In genomic region chr17:47193931-47194481, GRCh38 we compare ENCODE assay signal across 22 cellular contexts. TPM values are rescaled to one million over a fixed set of nuclear protein-coding genes. Genes with fewer than 3 reads are reported as not detected.
DNase-seq lines count a peak whose midpoint lies in the region; ATAC-seq, FAIRE-seq and TF ChIP-seq lines count a peak whose summit lies in the region.
"Had no signal": no experiment of that assay in that cellular context is flagged by ENCODE, and none has a peak within 500 bp of the region (broad histone marks: within the 10 kb centered on the region; RNA-seq: fewer than 3 reads in every experiment).

No MANE protein-coding gene starts in this region.

- no peak overlapping the region for H3K4me3 Mint-ChIP-seq in natural killer cell treated with Interleukin-12 subunit alpha and Interleukin-12 subunit beta and Interleukin-15 and Interleukin-18, amount 100 ng/mL, for 72 hours
- no peak overlapping the region for H3K4me3 Mint-ChIP-seq in natural killer cell
- H3K4me3 Mint-ChIP-seq: CD8-positive, alpha-beta T cell; GM23338; HFFc6 had no signal

- H3K9ac ChIP-seq in K562 (ENCODE audit: insufficient read depth in 1 of 2, low read depth in 2 of 2, low read length in 2 of 2): no peak overlapping the region
- H3K9ac ChIP-seq in trophoblast cell (ENCODE audit: low read length): no peak overlapping the region

- H2BK5ac ChIP-seq in trophoblast cell (ENCODE audit: low read depth, low read length, poor library complexity): no peak overlapping the region

- no peaks in the 10 kb centered on the region for H3K36me3 ChIP-seq in K562 (ENCODE audit: control insufficient read depth, insufficient read depth, low read length)
- no peaks in the 10 kb centered on the region for H3K36me3 ChIP-seq in trophoblast cell (ENCODE audit: control insufficient read depth in 1 of 2, insufficient read depth in 2 of 2, low read length in 2 of 2)

- H3K27me3 Mint-ChIP-seq in natural killer cell treated with Interleukin-12 subunit alpha and Interleukin-12 subunit beta and Interleukin-15 and Interleukin-18, amount 100 ng/mL, for 72 hours: no peaks in the 10 kb centered on the region
- peaks cover 0 to 2% of the 10 kb centered on the region in 2 donors for H3K27me3 Mint-ChIP-seq in natural killer cell (ENCODE audit: low read depth in 2 of 2)

- peaks cover 32 to 33% of the 10 kb centered on the region in 2 donors for H3K4me1 Mint-ChIP-seq in natural killer cell treated with Interleukin-12 subunit alpha and Interleukin-12 subunit beta and Interleukin-15 and Interleukin-18, amount 100 ng/mL, for 72 hours (ENCODE audit: low read depth in 2 of 2)
- peaks cover 26 to 31% of the 10 kb centered on the region in 2 donors for H3K4me1 Mint-ChIP-seq in natural killer cell

- no peak overlapping the region for H3K4me3 ChIP-seq in K562
- no peak overlapping the region for H3K4me3 ChIP-seq in trophoblast cell (ENCODE audit: low read depth, low read length)
- H3K4me3 ChIP-seq: A549, GM23338 had no signal

- H3K27me3 ChIP-seq in K562 (ENCODE audit: control insufficient read depth in 2 of 2, insufficient read depth in 2 of 2, low read length in 2 of 2) (no peaks in the 10 kb centered on the region), trophoblast cell (ENCODE audit: insufficient read depth, low read length) (no peaks in the 10 kb centered on the region)

- no peak overlapping the region for H4K12ac ChIP-seq in trophoblast cell (ENCODE audit: low read depth, low read length)

- TF ChIP-seq EP300 in K562 (IDR thresholded peaks at IDR 0.05; ENCODE audit: low read length): no peak

- no peak for TF ChIP-seq CTCF in natural killer cell (IDR thresholded peaks at IDR 0.05)
- TF ChIP-seq CTCF in K562 (IDR thresholded peaks at IDR 0.05 in 2 of 3, conservative IDR thresholded peaks at IDR 0.05 in 1 of 3; ENCODE audit: insufficient read depth in 2 of 3, low read depth in 1 of 3, low read length in 3 of 3): no peak

- TF ChIP-seq RAD21 in K562 (CRISPR knock-in tag; conservative IDR thresholded peaks at IDR 0.05 in 1 of 2, IDR thresholded peaks at IDR 0.05 in 1 of 2): no peak

- 71% methylated on average over 4 of the region's 4 CpGs for WGBS in K562 (ENCODE audit: insufficient coverage, low coverage, missing lambda C conversion rate)
- no CpG with 5 or more reads among the region's 4 CpGs for WGBS in trophoblast cell (ENCODE audit: extremely low coverage, insufficient coverage, insufficient read length)

- ATAC-seq in natural killer cell treated with Interleukin-12 subunit alpha and Interleukin-12 subunit beta and Interleukin-15 and Interleukin-18, amount 100 ng/mL, for 72 hours: no peak
- ATAC-seq in natural killer cell (no peak), K562 (no peak), HG03175 (IDR thresholded peaks at IDR 0.05; ENCODE audit: unreplicated experiment) (no peak)
- ATAC-seq: A549; CD8-positive, alpha-beta T cell; GM23338 had no signal

- no peak overlapping the region for H4K8ac ChIP-seq in trophoblast cell (ENCODE audit: low read depth, low read length)

- H3K36me3 Mint-ChIP-seq in natural killer cell treated with Interleukin-12 subunit alpha and Interleukin-12 subunit beta and Interleukin-15 and Interleukin-18, amount 100 ng/mL, for 72 hours: no peaks in the 10 kb centered on the region
- no peaks in the 10 kb centered on the region for H3K36me3 Mint-ChIP-seq in natural killer cell

- no peak overlapping the region for H3K18ac ChIP-seq in trophoblast cell (ENCODE audit: low read length)

- peaks cover 9 to 33% of the 10 kb centered on the region in 2 experiments; a peak in 4 of 5 replicates for H3K4me1 ChIP-seq in K562 (replicated peaks in 1 of 2; ENCODE audit: control insufficient read depth in 2 of 2, insufficient read depth in 2 of 2, low read length in 2 of 2)
- H3K4me1 ChIP-seq in trophoblast cell (ENCODE audit: control insufficient read depth in 1 of 2, insufficient read depth in 2 of 2, low read length in 2 of 2): no peaks in the 10 kb centered on the region

- peaks cover under 1% of the 10 kb centered on the region for H3K79me1 ChIP-seq in trophoblast cell (ENCODE audit: low read length)

- H3K23ac ChIP-seq in trophoblast cell (ENCODE audit: low read length): no peak overlapping the region

- no peaks in the 10 kb centered on the region for H3K9me3 Mint-ChIP-seq in natural killer cell treated with Interleukin-12 subunit alpha and Interleukin-12 subunit beta and Interleukin-15 and Interleukin-18, amount 100 ng/mL, for 72 hours
- no peaks in the 10 kb centered on the region for H3K9me3 Mint-ChIP-seq in natural killer cell
- H3K9me3 Mint-ChIP-seq: CD8-positive, alpha-beta T cell; GM23338; HFFc6 had no signal

- CTCF ChIA-PET in K562 (lab: Yijun Ruan, JAX; ENCODE audit: low intra/inter-chr PET ratio): no interaction called here

- no peak for FAIRE-seq in K562 (lab: Jason Lieb, UNC)
- FAIRE-seq: GM12892, H54, HTR-8/SVneo had no signal

- in situ Hi-C loops in K562 (cut with MboI): no loop called here

- H2BK120ac ChIP-seq in trophoblast cell (ENCODE audit: insufficient read depth, low read length, poor library complexity): no peak overlapping the region

- no peak overlapping the region for H3K4ac ChIP-seq in trophoblast cell (ENCODE audit: low read depth, low read length)

- H3K4me2 ChIP-seq in K562 (ENCODE audit: insufficient read depth, low read length) (no peak overlapping the region), trophoblast cell (ENCODE audit: low read length) (no peak overlapping the region)
- H3K4me2 ChIP-seq: A549, GM23338 had no signal

- intact Hi-C loops in natural killer cell (cut with micrococcal nuclease): no loop called here
- intact Hi-C loops in K562 (cut with micrococcal nuclease): no loop called here

- H3K14ac ChIP-seq in trophoblast cell (ENCODE audit: low read length): no peak overlapping the region

- H2AFZ ChIP-seq in K562 (ENCODE audit: low read depth, low read length): no peak overlapping the region
- no peak overlapping the region for H2AFZ ChIP-seq in trophoblast cell (ENCODE audit: insufficient read depth, low read length, poor library complexity)
- H2AFZ ChIP-seq: GM23338 had no signal

- H3K79me2 ChIP-seq in K562 (ENCODE audit: control insufficient read depth, insufficient read depth, low read length): peaks cover 1% of the 10 kb centered on the region
- H3K79me2 ChIP-seq in trophoblast cell (ENCODE audit: control insufficient read depth, insufficient read depth, low read length, poor library complexity): peaks cover under 1% of the 10 kb centered on the region

- H2AK5ac ChIP-seq in trophoblast cell (ENCODE audit: low read length): no peak overlapping the region

- POLR2A ChIA-PET in K562 (lab: Yijun Ruan, JAX): interaction anchor here (0.6 to 1.0 kb wide), 5 partner anchors 8 to 1367 kb away, joined by 3 to 4 read pairs (median 3); no protein-coding TSS in a partner anchor

- BruUV-seq in K562 (replicated peaks; lab: Mats Ljungman, UMichigan): no TSS peak

- H3K9me3 ChIP-seq in K562 (replicated peaks; ENCODE audit: control insufficient read depth, insufficient read depth, low read depth, low read length) (no peaks in the 10 kb centered on the region), trophoblast cell (ENCODE audit: insufficient read depth, low read depth, low read length) (no peaks in the 10 kb centered on the region)
- H3K9me3 ChIP-seq: A549 had no signal

- H4K20me1 ChIP-seq in K562 (replicated peaks; ENCODE audit: control insufficient read depth, insufficient read depth, low read length): no peaks in the 10 kb centered on the region

- no peaks in the 10 kb centered on the region for H3K9me1 ChIP-seq in K562 (ENCODE audit: control insufficient read depth, insufficient read depth, low read length)

- H3K27ac ChIP-seq in K562 (ENCODE audit: extremely low read depth, low read depth, low read length): no peak overlapping the region
- no peak overlapping the region for H3K27ac ChIP-seq in trophoblast cell (ENCODE audit: low read depth, low read length)
- H3K27ac ChIP-seq: 22Rv1, A549 had no signal

- H3K27ac Mint-ChIP-seq in natural killer cell treated with Interleukin-12 subunit alpha and Interleukin-12 subunit beta and Interleukin-15 and Interleukin-18, amount 100 ng/mL, for 72 hours: peak overlapping the region; percentile 10 to 69
- H3K27ac Mint-ChIP-seq in natural killer cell: peak overlapping the region in 1 of 2 donors; percentile 81
- H3K27ac Mint-ChIP-seq: CD8-positive, alpha-beta T cell; GM23338; HFFc6 had no signal

- no peak for DNase-seq in natural killer cell treated with Interleukin-12 subunit alpha and Interleukin-12 subunit beta and Interleukin-15 and Interleukin-18, amount 100 ng/mL, for 72 hours (ENCODE audit: low spot score)
- no peak for DNase-seq in natural killer cell
- no peak for DNase-seq in K562 (ENCODE audit: extremely low read depth in 1 of 4, low spot score in 3 of 4)
- DNase-seq in trophoblast cell: peak; percentile 81 to 83
- no peak for DNase-seq in DMS153 (lab: John Stamatoyannopoulos, UW)
- no peak for DNase-seq in activated naive CD4-positive, alpha-beta T cell (lab: John Stamatoyannopoulos, UW)
- DNase-seq in hepatic stellate cell (ENCODE audit: low spot score): no peak
- DNase-seq: AML-193; CD8-positive, alpha-beta T cell; DMS 273 treated with DMSO at 0.1 percent for 48 hours; GDM1; HCEC 1CT; HFFc6; IMR-90 had no signal

- H4K91ac ChIP-seq in trophoblast cell (ENCODE audit: low read depth, low read length): no peak overlapping the region

- no peak overlapping the region for H2BK12ac ChIP-seq in trophoblast cell (ENCODE audit: low read length)

- no peak for TF ChIP-seq POLR2A in K562 (conservative IDR thresholded peaks at IDR 0.05)

RNA-seq across cellular contexts. Expression of gene CDC27, which starts 4.9 kb away (rescaled TPM):
- total RNA-seq in natural killer cell treated with Interleukin-12 subunit alpha and Interleukin-12 subunit beta and Interleukin-15 and Interleukin-18, amount 100 ng/mL, for 72 hours: 100 to 1,000 TPM; 134 to 141 TPM
- total RNA-seq in natural killer cell (10 to 100 TPM; 77.3 to 87.3 (median 78.8) TPM), K562 (2014; rRNA removed) (79.5 and 81.0 TPM in 2 replicates), K562 (2014; rRNA removed; fragmentation: Illumina TruSeq; extraction: Trizol) (102 and 118 TPM in 2 replicates), K562 (2015; rRNA removed; fragmentation: Illumina TruSeq; extraction: Trizol) (83.0 and 94.1 TPM in 2 replicates), K562 (2021) (117 and 119 TPM in 2 replicates)
- total RNA-seq in K562 (2011; cell fraction: chromatin; rRNA removed; ENCODE audit: low replicate concordance): 143 and 304 TPM in 2 replicates
- total RNA-seq in K562 (2011; cell fraction: nucleolus; rRNA removed): 50.0 and 59.6 TPM in 2 replicates
- 94.1 and 102 TPM in 2 replicates for total RNA-seq in K562 (2011; cell fraction: nucleoplasm; rRNA removed)
- polyA plus RNA-seq in K562 (2011; rRNA removed) (119 and 155 TPM in 2 replicates), K562 (2014; fragmentation: Illumina TruSeq; extraction: Trizol) (94.1 and 104 TPM in 2 replicates), K562 (2014; fragmentation: Nextera tagmentation; extraction: Ambion mirVana) (10 to 100 TPM; 28.6 to 34.5 TPM), K562 (2014; rRNA removed) (41.9 and 48.3 TPM in 2 replicates)
- polyA plus RNA-seq in K562 (2011; cell fraction: cytosol; rRNA removed): 67.7 and 77.1 TPM in 2 replicates
- 118 and 164 TPM in 2 replicates for polyA plus RNA-seq in K562 (2011; cell fraction: nucleus; rRNA removed)
- polyA plus RNA-seq in K562 (2012): 36.5 and 85.2 TPM in 2 replicates
- 353 and 364 TPM in 2 replicates for polyA minus RNA-seq in K562 (2011; rRNA and poly(A)+ RNA removed)
- polyA minus RNA-seq in K562 (2011; cell fraction: cytosol; rRNA and poly(A)+ RNA removed): 95.5 and 126 TPM in 2 replicates
- polyA minus RNA-seq in K562 (2011; cell fraction: nucleus; rRNA and poly(A)+ RNA removed): 34.6 and 86.0 TPM in 2 replicates
- 46.2 and 48.6 TPM in 2 replicates for polyA plus RNA-seq in trophoblast cell (2013)

RNA-seq across cellular contexts. Expression of gene MYL4, which starts 15.1 kb away (rescaled TPM):
- total RNA-seq in natural killer cell treated with Interleukin-12 subunit alpha and Interleukin-12 subunit beta and Interleukin-15 and Interleukin-18, amount 100 ng/mL, for 72 hours: 1 to 10 TPM in 1 of 2 donors, under 1 TPM in 1; 0.92 to 1.1 TPM
- under 1 TPM in 1 of 3 donors, not detected in 2; 0.33 TPM for total RNA-seq in natural killer cell
- total RNA-seq in K562 (2011; cell fraction: chromatin; rRNA removed; ENCODE audit: low replicate concordance): 69.7 and 135 TPM in 2 replicates
- 127 and 133 TPM in 2 replicates for total RNA-seq in K562 (2011; cell fraction: nucleolus; rRNA removed)
- total RNA-seq in K562 (2011; cell fraction: nucleoplasm; rRNA removed): 109 and 110 TPM in 2 replicates
- total RNA-seq in K562 (2014; rRNA removed): 170 and 213 TPM in 2 replicates
- total RNA-seq in K562 (2014; rRNA removed; fragmentation: Illumina TruSeq; extraction: Trizol): 83.5 and 117 TPM in 2 replicates
- total RNA-seq in K562 (2015; rRNA removed; fragmentation: Illumina TruSeq; extraction: Trizol): 149 TPM in 2 replicates
- 177 and 183 TPM in 2 replicates for total RNA-seq in K562 (2021)
- polyA plus RNA-seq in K562 (2011; rRNA removed): 221 and 324 TPM in 2 replicates
- 287 and 309 TPM in 2 replicates for polyA plus RNA-seq in K562 (2011; cell fraction: cytosol; rRNA removed)
- polyA plus RNA-seq in K562 (2011; cell fraction: nucleus; rRNA removed): 346 and 397 TPM in 2 replicates
- 170 and 179 TPM in 2 replicates for polyA plus RNA-seq in K562 (2012)
- polyA plus RNA-seq in K562 (2014; fragmentation: Illumina TruSeq; extraction: Trizol): 252 and 284 TPM in 2 replicates
- polyA plus RNA-seq in K562 (2014; fragmentation: Nextera tagmentation; extraction: Ambion mirVana): 100 to 1,000 TPM; 287 to 423 TPM
- polyA plus RNA-seq in K562 (2014; rRNA removed): 319 and 378 TPM in 2 replicates
- 90.7 and 106 TPM in 2 replicates for polyA minus RNA-seq in K562 (2011; rRNA and poly(A)+ RNA removed)
- 34.9 and 40.8 TPM in 2 replicates for polyA minus RNA-seq in K562 (2011; cell fraction: cytosol; rRNA and poly(A)+ RNA removed)
- polyA minus RNA-seq in K562 (2011; cell fraction: nucleus; rRNA and poly(A)+ RNA removed): 29.5 and 45.3 TPM in 2 replicates
- 12.4 and 12.9 TPM in 2 replicates for polyA plus RNA-seq in trophoblast cell (2013)
- total RNA-seq: CD8-positive, alpha-beta T cell; Daoy; GM23338; HFFc6; IMR-90 had no signal
- polyA plus RNA-seq: A549, IMR-90 had no signal

RNA-seq across cellular contexts. Expression of gene ITGB3, which starts 59.6 kb away (rescaled TPM):
- total RNA-seq in natural killer cell treated with Interleukin-12 subunit alpha and Interleukin-12 subunit beta and Interleukin-15 and Interleukin-18, amount 100 ng/mL, for 72 hours: under 1 TPM in 1 of 2 donors, not detected in 1; 0.39 TPM
- total RNA-seq in natural killer cell (10 to 100 TPM in 2 of 3 donors, 1 to 10 TPM in 1; 4.2 to 30.6 (median 11.6) TPM), K562 (2014; rRNA removed) (0.45 and 0.54 TPM in 2 replicates), K562 (2014; rRNA removed; fragmentation: Illumina TruSeq; extraction: Trizol) (0.47 and 0.99 TPM in 2 replicates), K562 (2015; rRNA removed; fragmentation: Illumina TruSeq; extraction: Trizol) (0.30 and 0.62 TPM in 2 replicates), K562 (2021) (0.84 and 0.92 TPM in 2 replicates)
- total RNA-seq in K562 (2011; cell fraction: chromatin; rRNA removed; ENCODE audit: low replicate concordance): 3.2 and 6.2 TPM in 2 replicates
- 2.8 and 4.7 TPM in 2 replicates for total RNA-seq in K562 (2011; cell fraction: nucleolus; rRNA removed)
- 3.4 and 4.4 TPM in 2 replicates for total RNA-seq in K562 (2011; cell fraction: nucleoplasm; rRNA removed)
- polyA plus RNA-seq in K562 (2011; rRNA removed) (1.1 and 2.6 TPM in 2 replicates), K562 (2014; fragmentation: Illumina TruSeq; extraction: Trizol) (0.60 and 0.62 TPM in 2 replicates), K562 (2014; fragmentation: Nextera tagmentation; extraction: Ambion mirVana) (under 1 TPM in 1 of 2 experiments, not detected in 1; 0.08 TPM), K562 (2014; rRNA removed) (0.32 and 0.62 TPM in 2 replicates)
- polyA plus RNA-seq in K562 (2011; cell fraction: cytosol; rRNA removed): 1.0 and 1.9 TPM in 2 replicates
- 0.95 and 3.2 TPM in 2 replicates for polyA plus RNA-seq in K562 (2011; cell fraction: nucleus; rRNA removed)
- 0.73 and 1.0 TPM in 2 replicates for polyA plus RNA-seq in K562 (2012)
- 1.8 and 6.9 TPM in 2 replicates for polyA minus RNA-seq in K562 (2011; rRNA and poly(A)+ RNA removed)
- polyA minus RNA-seq in K562 (2011; cell fraction: cytosol; rRNA and poly(A)+ RNA removed): 0.64 and 3.1 TPM in 2 replicates
- 1.2 and 1.6 TPM in 2 replicates for polyA minus RNA-seq in K562 (2011; cell fraction: nucleus; rRNA and poly(A)+ RNA removed)
- 3.7 and 4.4 TPM in 2 replicates for polyA plus RNA-seq in trophoblast cell (2013)
- total RNA-seq: CD8-positive, alpha-beta T cell had no signal
- polyA plus RNA-seq: GM23338 had no signal

Comparison
In these comparisons a context has a peak if more than half of its experiments do, and no peak if none do; other contexts are left out.
1. DNase-seq: peak in trophoblast cell (2 of 2); none in natural killer cell treated with Interleukin-12 subunit alpha and Interleukin-12 subunit beta and Interleukin-15 and Interleukin-18, amount 100 ng/mL, for 72 hours (single experiment), natural killer cell (single experiment), K562 (0 of 4), DMS153 (single experiment), activated naive CD4-positive, alpha-beta T cell (0 of 4) and hepatic stellate cell (single experiment).
2. RNA of gene MYL4, which starts 15.1 kb away (total RNA-seq): 69.7 to 213 TPM in K562; 0.92 to 1.1 TPM in natural killer cell treated with Interleukin-12 subunit alpha and Interleukin-12 subunit beta and Interleukin-15 and Interleukin-18, amount 100 ng/mL, for 72 hours and 0.33 TPM in natural killer cell; every median in the first group is over 10 times any median in the second.